ENCODE assay signal across 18 cellular contexts in the genomic region with DNA sequence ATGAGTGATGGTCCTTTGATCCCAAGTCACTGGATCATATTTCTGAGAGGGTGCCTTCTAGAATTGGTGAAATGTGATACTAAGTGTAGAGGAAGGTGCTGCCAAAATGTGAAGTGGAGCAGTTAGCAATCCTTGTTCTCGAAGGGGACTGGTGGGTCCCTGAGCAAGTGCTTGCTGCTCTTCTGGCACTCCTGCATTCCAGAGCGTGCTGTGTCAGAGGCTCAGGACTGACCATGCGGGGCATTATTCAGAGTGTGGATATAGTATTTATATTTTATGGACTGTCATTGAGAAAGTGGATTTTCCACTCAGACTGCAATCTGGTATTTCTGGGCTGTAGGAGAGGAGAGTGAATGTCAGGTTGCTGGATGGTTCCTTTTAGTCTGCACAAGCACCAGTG.
"Had no signal": no experiment of that assay in that cellular context is flagged by ENCODE, and none has a peak within 500 bp of the region (broad histone marks: within the 10 kb centered on the region; RNA-seq: fewer than 3 reads in every experiment).

No MANE protein-coding gene starts in this region.

- DNase-seq: Karpas-422; KG1; MM.1S; NCI-H1105 treated with DMSO at 0.1 percent for 48 hours; NCI-H1417 treated with DMSO at 0.1 percent for 48 hours; NCI-H146; NCI-H1694 treated with DMSO at 0.1 percent for 48 hours; NCI-H1930; NCI-H2081; NCI-H2227 treated with DMSO at 0.1 percent for 48 hours; NCI-H524; NCI-H526 treated with DMSO at 0.1 percent for 48 hours; NCI-H748 treated with DMSO at 0.1 percent for 48 hours; NK-92 treated with Interleukin-12 subunit alpha and Interleukin-12 subunit beta, amount 100 ng/mL, for 24 hours; PC-3; SHP77; SK-N-SH; SW 1271 had no signal
